ENCODE assay signal across 30 cellular contexts in genomic region chr6:82910818-82911217, GRCh38.
"Had no signal": no experiment of that assay in that cellular context is flagged by ENCODE, and none has a peak within 500 bp of the region (broad histone marks: within the 10 kb centered on the region; RNA-seq: fewer than 3 reads in every experiment).

No MANE protein-coding gene starts in this region.

- H3K4me1 ChIP-seq: Peyer's patch had no signal

- ATAC-seq: activated CD8-positive, alpha-beta memory T cell treated with anti-CD3 and anti-CD28 coated beads, Interleukin-2, amount 10 ng/mL, durations not matched to agents 7 days and 5 days; activated naive CD8-positive, alpha-beta T cell treated with anti-CD3 and anti-CD28 coated beads, Interleukin-2, amount 50 U/mL, for 24 hours; PC-3 had no signal

- FAIRE-seq: bronchial epithelial cell had no signal

- H3K27me3 ChIP-seq: Peyer's patch had no signal

- H3K9me3 ChIP-seq: Peyer's patch had no signal

- DNase-seq: activated CD4-positive, alpha-beta memory T cell treated with anti-CD3 and anti-CD28 coated beads, Interleukin-2, amount 10 ng/mL, durations not matched to agents 7 days and 5 days; activated CD4-positive, alpha-beta T cell treated with anti-CD3 and anti-CD28 coated beads for 1 hour; activated CD4-positive, alpha-beta T cell treated with anti-CD3 and anti-CD28 coated beads for 48 hours; activated CD4-positive, CD25-positive, alpha-beta regulatory T cell; activated CD8-positive, alpha-beta memory T cell treated with anti-CD3 and anti-CD28 coated beads for 24 hours; activated CD8-positive, alpha-beta memory T cell treated with anti-CD3 and anti-CD28 coated beads, Interleukin-2, amount 10 ng/mL, durations not matched to agents 7 days and 5 days; activated CD8-positive, alpha-beta memory T cell treated with anti-CD3 and anti-CD28 coated beads, Interleukin-2, amount 50 U/mL, for 48 hours; activated effector memory CD4-positive, alpha-beta T cell treated with Interleukin-2 at 50 U/mL for 16 hours; activated naive CD4-positive, alpha-beta T cell treated with anti-CD3 and anti-CD28 coated beads, Interleukin-2, amount 10 ng/mL, durations not matched to agents 7 days and 5 days; activated naive CD8-positive, alpha-beta T cell treated with anti-CD3 and anti-CD28 coated beads, Interleukin-2, amount 50 U/mL, for 24 hours; activated T-cell treated with anti-CD3 and anti-CD28 coated beads, Interleukin-2, amount 50 U/mL, for 48 hours; anterior cingulate cortex; NCI-H1048; NCI-H1105 treated with DMSO at 0.1 percent for 48 hours; NCI-H1436; NCI-H1694; NCI-H2029 treated with DMSO at 0.1 percent for 48 hours; NCI-H2107; NCI-H2171; NCI-H510A; NCI-H526; NCI-H748 treated with DMSO at 0.1 percent for 48 hours; NK-92 treated with Interleukin-12 subunit alpha and Interleukin-12 subunit beta, amount 100 ng/mL, for 24 hours; PC-3; Peyer's patch; RPMI8226; SIG-M5; T1000; WERI-Rb-1 had no signal

- H3K4me3 ChIP-seq: Peyer's patch had no signal

- H3K27ac ChIP-seq: Peyer's patch, WERI-Rb-1 had no signal

- H3K36me3 ChIP-seq: Peyer's patch, WERI-Rb-1 had no signal
